In genomic region chr6:1821188-1822183, GRCh38 we compare ENCODE assay signal across 9 cellular contexts.
DNase-seq lines count a peak whose midpoint lies in the region; ATAC-seq and TF ChIP-seq lines count a peak whose summit lies in the region.
"Had no signal": no experiment of that assay in that cellular context is flagged by ENCODE, and none has a peak within 500 bp of the region (broad histone marks: within the 10 kb centered on the region; RNA-seq: fewer than 3 reads in every experiment).

No MANE protein-coding gene starts in this region.

- no peaks in the 10 kb centered on the region for H3K36me3 ChIP-seq in KMS-11 (ENCODE audit: insufficient read depth)
- H3K36me3 ChIP-seq in body of pancreas (replicated peaks in 1 of 2; ENCODE audit: insufficient read depth in 1 of 2, low read depth in 2 of 2), result no peaks in the 10 kb centered on the region
- no peaks in the 10 kb centered on the region for H3K36me3 ChIP-seq in thyroid gland

- ATAC-seq in body of pancreas (peak; percentile 74), WTC11 (no peak; the same call in 1 of the 2 replicates), GM19023 (IDR thresholded peaks at IDR 0.05; ENCODE audit: unreplicated experiment) (no peak)

- H3K27ac ChIP-seq in KMS-11 (peak overlapping the region; percentile 28; the same call in 1 of the 2 replicates), body of pancreas (peak overlapping the region in 3 of 4 donors; percentile 3 to 59 (median 38)), thyroid gland (no peak overlapping the region)
- H3K27ac ChIP-seq: parathyroid adenoma had no signal

- H3K9me3 ChIP-seq in body of pancreas, result no peaks in the 10 kb centered on the region
- H3K9me3 ChIP-seq in thyroid gland, result no peaks in the 10 kb centered on the region

- H3K36me3 Mint-ChIP-seq in WTC11, result no peaks in the 10 kb centered on the region

- DNase-seq in Caki2 (ENCODE audit: low read depth) (peak; percentile 18), body of pancreas (no peak), myocyte (ENCODE audit: low read depth) (peak; percentile 34), hepatic stellate cell (ENCODE audit: low spot score) (no peak), thyroid gland (no peak), WTC11 (ENCODE audit: low spot score) (no peak)

- H3K27ac Mint-ChIP-seq in WTC11, result no peak overlapping the region

- CTCF ChIA-PET in WTC11 (lab: Charles Lee), result no interaction called here

- intact Hi-C loops in body of pancreas (cut with DNase I), result no loop called here
- intact Hi-C loops in thyroid gland (cut with DNase I), result no loop called here

- POLR2A ChIA-PET in WTC11 (lab: Charles Lee), result no interaction called here

- H3K9me3 Mint-ChIP-seq in WTC11, result no peaks in the 10 kb centered on the region

- no peaks in the 10 kb centered on the region for H3K27me3 Mint-ChIP-seq in WTC11 (ENCODE audit: low read depth)

- H3K4me1 ChIP-seq in KMS-11 (ENCODE audit: low read depth, poor library complexity, severe bottlenecking) (peaks cover 35% of the 10 kb centered on the region), body of pancreas (peaks cover 14% of the 10 kb centered on the region), thyroid gland (peaks cover 0 to 9% of the 10 kb centered on the region in 2 donors)
- H3K4me1 ChIP-seq: parathyroid adenoma had no signal

- H3K27me3 ChIP-seq in KMS-11 (ENCODE audit: insufficient read depth, low read depth) (no peaks in the 10 kb centered on the region), body of pancreas (no peaks in the 10 kb centered on the region), thyroid gland (no peaks in the 10 kb centered on the region)

- no peak overlapping the region for H3K9ac ChIP-seq in KMS-11
- H3K9ac ChIP-seq: parathyroid adenoma had no signal

- no peak overlapping the region for H3K4me3 ChIP-seq in KMS-11 (IDR thresholded peaks at IDR 0.05; ENCODE audit: insufficient read depth, low read depth, low read length)
- H3K4me3 ChIP-seq in body of pancreas, result no peak overlapping the region
- no peak overlapping the region for H3K4me3 ChIP-seq in thyroid gland (replicated peaks in 1 of 3)

- no peak overlapping the region for H3K4me3 Mint-ChIP-seq in WTC11

- H3K79me2 ChIP-seq in KMS-11 (ENCODE audit: insufficient read depth, low read depth), result no peaks in the 10 kb centered on the region
- H3K79me2 ChIP-seq: parathyroid adenoma had no signal

- peaks cover 20% of the 10 kb centered on the region for H3K4me1 Mint-ChIP-seq in WTC11

- peak overlapping the region; percentile 64 for H3K4me2 ChIP-seq in KMS-11

- H4K20me1 ChIP-seq in KMS-11 (ENCODE audit: insufficient read depth), result no peaks in the 10 kb centered on the region

- in situ Hi-C loops in Caki2 (cut with HindIII; ENCODE audit: low pct_unique_long_range_greater_than_20kb, low sequenced_read_pairs), result no loop called here

- no peak for TF ChIP-seq CTCF in KMS-11 (conservative IDR thresholded peaks at IDR 0.05; ENCODE audit: low read depth, low read length)
- TF ChIP-seq CTCF in body of pancreas (IDR thresholded peaks at IDR 0.05), result no peak
- TF ChIP-seq CTCF in thyroid gland (IDR thresholded peaks at IDR 0.05), result no peak
- no peak for TF ChIP-seq CTCF in WTC11 (IDR thresholded peaks at IDR 0.05)

- TF ChIP-seq POLR2A in body of pancreas (IDR thresholded peaks at IDR 0.05), result no peak
- no peak for TF ChIP-seq POLR2A in thyroid gland (IDR thresholded peaks at IDR 0.05)

- H2AFZ ChIP-seq in KMS-11 (ENCODE audit: low read depth), result no peak overlapping the region
- H2AFZ ChIP-seq: parathyroid adenoma had no signal

- 40 to 41% methylated on average over 22 of the region's 22 CpGs for WGBS in body of pancreas, 2 donors
- WGBS in thyroid gland, 2 donors, result 56 to 57% methylated on average over 22 of the region's 22 CpGs

TF ChIP-seq in WTC11, 78 proteins besides CTCF, POLR2A, EP300 and RAD21:
- TF ChIP-seq ZNF532 (CRISPR knock-in tag; IDR thresholded peaks at IDR 0.05; ENCODE audit: borderline replicate concordance) (no peak), SMAD3 (CRISPR knock-in tag; IDR thresholded peaks at IDR 0.05; ENCODE audit: borderline replicate concordance) (no peak), RORB (CRISPR knock-in tag; IDR thresholded peaks at IDR 0.05) (no peak)

Comparison
In these comparisons a context has a peak if more than half of its experiments do, and no peak if none do; other contexts are left out.
1. DNase-seq: peak in Caki2 (single experiment) and myocyte (single experiment); none in body of pancreas (0 of 4), hepatic stellate cell (single experiment), thyroid gland (0 of 2) and WTC11 (single experiment).
2. H3K27ac ChIP-seq: peak in KMS-11 (single experiment) and body of pancreas (3 of 4); none in thyroid gland (0 of 3).